In genomic region chr7:73701357-73701995, GRCh38 we compare ENCODE assay signal across 8 cellular contexts. TPM values are rescaled to one million over a fixed set of nuclear protein-coding genes. Genes with fewer than 3 reads are reported as not detected.
A peak's percentile ranks its signal among the peaks of the same experiment; 100 is the strongest.
DNase-seq lines count a peak whose midpoint lies in the region; ATAC-seq and TF ChIP-seq lines count a peak whose summit lies in the region.

No MANE protein-coding gene starts in this region.

- ATAC-seq in naive B cell (ENCODE audit: low read depth in 2 of 2) = peak; percentile 34 to 36

- H3K9me2 ChIP-seq in PC-9 (ENCODE audit: insufficient read depth) = no peaks in the 10 kb centered on the region

- H3K4me2 ChIP-seq in PC-9 = no peak overlapping the region

- no peaks in the 10 kb centered on the region for H3K27me3 ChIP-seq in PC-9 (ENCODE audit: insufficient read depth, low read depth)

- H3K79me2 ChIP-seq in PC-9 (ENCODE audit: low read depth) = peaks cover 4% of the 10 kb centered on the region; the same call in 1 of the 2 replicates

- H2AFZ ChIP-seq in PC-9 = no peak overlapping the region

- CTCF ChIA-PET in GM10248 (lab: Yijun Ruan, JAX) = interaction anchor here (0.7 to 3.8 kb wide), 7 partner anchors 9 to 94 kb away, joined by 3 to 19 read pairs (median 8); partner anchors contain the start of gene VPS37D
- CTCF ChIA-PET in PC-9 (lab: Charles Lee) = interaction anchor here (0.7 kb wide), 1 partner anchor 179 kb away, joined by 3 read pairs; the partner anchor contains the start of gene BAZ1B

- H3K9me3 Mint-ChIP-seq in naive B cell = no peaks in the 10 kb centered on the region

- H3K27me3 Mint-ChIP-seq in naive B cell = peaks cover 11 to 33% (median 27%) of the 10 kb centered on the region in 3 donors

- H3K27ac ChIP-seq in PC-9 = no peak overlapping the region

- H3K36me3 ChIP-seq in PC-9 (ENCODE audit: low read depth) = peaks cover 23% of the 10 kb centered on the region; the same call in 1 of the 2 replicates

- DNase-seq in AG08395 (ENCODE audit: low spot score) (peak; percentile 81), GM10248 (ENCODE audit: extremely low spot score) (peak; percentile 63), PC-9 (peak; percentile 32 to 48), ecto neural progenitor cell (ENCODE audit: low spot score) (peak; percentile 74), naive B cell (no peak), GOT3 (lab: John Stamatoyannopoulos, UW) (no peak), DMS79 treated with DMSO at 0.1 percent for 48 hours (lab: John Stamatoyannopoulos, UW) (no peak), inferior parietal cortex (ENCODE audit: extremely low spot score) (no peak)

- H3K36me3 Mint-ChIP-seq in naive B cell = peaks cover 17 to 21% of the 10 kb centered on the region in 2 donors

- POLR2A ChIA-PET in GM10248 (lab: Yijun Ruan, JAX) (interaction anchor here (0.7 to 1.7 kb wide), 3 partner anchors 8 to 18 kb away, joined by 3 to 4 read pairs (median 3); partner anchors contain the start of genes BUD23 and DNAJC30), PC-9 (lab: Charles Lee; ENCODE audit: unreplicated experiment) (no interaction called here)

- intact Hi-C loops in PC-9 (cut with micrococcal nuclease; ENCODE audit: unreplicated experiment) = no loop called here

- BruUV-seq in PC-9 (replicated peaks; lab: Mats Ljungman, UMichigan) = no TSS peak

- H3K27ac Mint-ChIP-seq in naive B cell = peak overlapping the region in 1 of 6 donors; percentile 90

- peak; percentile 48 for TF ChIP-seq CTCF in GM10248 (IDR thresholded peaks at IDR 0.05; ENCODE audit: control extremely low read depth, extremely low read depth, low read depth, missing control alignments)
- peak; percentile 77 for TF ChIP-seq CTCF in PC-9 (conservative IDR thresholded peaks at IDR 0.05)

- peaks cover 3 to 23% (median 17%) of the 10 kb centered on the region in 3 donors for H3K4me1 Mint-ChIP-seq in naive B cell

- H3K4me1 ChIP-seq in PC-9 (replicated peaks; ENCODE audit: insufficient read depth) = peaks cover 15% of the 10 kb centered on the region

- H4K20me1 ChIP-seq in PC-9 (ENCODE audit: insufficient read depth) = 0 out of 2 replicates have a peak, but pooled peaks cover 14% of the 10 kb centered on the region

- H3K4me3 Mint-ChIP-seq in naive B cell = peak overlapping the region in 3 of 8 donors; percentile 4 to 43 (median 20)

- H3K9me3 ChIP-seq in PC-9 (ENCODE audit: insufficient read depth, low read depth) = no peaks in the 10 kb centered on the region

- peaks cover 74% of the 10 kb centered on the region for H3F3A ChIP-seq in PC-9 (ENCODE audit: insufficient read depth, low read depth)

- H3K4me3 ChIP-seq in PC-9 = no peak overlapping the region

RNA-seq across cellular contexts. Expression of gene STX1A, which starts 18.0 kb away (rescaled TPM):
- total RNA-seq in PC-9 (2021) = 39.1 and 40.5 TPM in 2 replicates
- 1 to 10 TPM in 2 of 6 donors, under 1 TPM in 4; 0.35 to 2.3 (median 0.84) TPM for polyA plus RNA-seq in naive B cell (ENCODE audit: low read depth in 6 of 6)

RNA-seq across cellular contexts. Expression of gene BUD23, which starts 18.1 kb away (rescaled TPM):
- 122 and 158 TPM in 2 replicates for total RNA-seq in PC-9 (2021)
- polyA plus RNA-seq in naive B cell (ENCODE audit: low read depth in 6 of 6) = 100 to 1,000 TPM; 129 to 249 (median 148) TPM

RNA-seq across cellular contexts. Expression of gene DNAJC30, which starts 18.2 kb away (rescaled TPM):
- total RNA-seq in PC-9 (2021) = 8.0 and 9.5 TPM in 2 replicates
- 10 to 100 TPM in 5 of 6 donors, 1 to 10 TPM in 1; 9.9 to 15.4 (median 12.2) TPM for polyA plus RNA-seq in naive B cell (ENCODE audit: low read depth in 6 of 6)

RNA-seq across cellular contexts. Expression of gene VPS37D, which starts 33.8 kb away (rescaled TPM):
- total RNA-seq in PC-9 (2021) = 8.3 and 12.4 TPM in 2 replicates
- under 1 TPM in 1 of 6 donors, not detected in 5; 0.23 TPM for polyA plus RNA-seq in naive B cell (ENCODE audit: low read depth in 6 of 6)

RNA-seq across cellular contexts. Expression of gene ABHD11, which starts 37.1 kb away (rescaled TPM):
- total RNA-seq in PC-9 (2021) = 74.4 and 92.6 TPM in 2 replicates
- 10 to 100 TPM in 5 of 6 donors, not detected in 1; 10.8 to 18.9 (median 14.0) TPM for polyA plus RNA-seq in naive B cell (ENCODE audit: low read depth in 6 of 6)

Comparison
In these comparisons a context has a peak if more than half of its experiments do, and no peak if none do; other contexts are left out.
1. DNase-seq: peak in AG08395 (single experiment), GM10248 (single experiment), PC-9 (2 of 2) and ecto neural progenitor cell (single experiment); none in naive B cell (single experiment), GOT3 (single experiment), DMS79 treated with DMSO at 0.1 percent for 48 hours (single experiment) and inferior parietal cortex (single experiment).